15 cellular contexts compared by ENCODE assay signal in genomic region chr5:169116961-169117461, GRCh38.
A peak's percentile ranks its signal among the peaks of the same experiment; 100 is the strongest.
DNase-seq lines count a peak whose midpoint lies in the region; ATAC-seq and TF ChIP-seq lines count a peak whose summit lies in the region.
"Had no signal": no experiment of that assay in that cellular context is flagged by ENCODE, and none has a peak within 500 bp of the region (broad histone marks: within the 10 kb centered on the region; RNA-seq: fewer than 3 reads in every experiment).

No MANE protein-coding gene starts in this region.

- no peaks in the 10 kb centered on the region for H3K36me3 Mint-ChIP-seq in activated CD4-positive, alpha-beta T cell treated with anti-CD3 and anti-CD28 coated beads for 36 hours (ENCODE audit: low read depth)

- no peak overlapping the region for H3K4me3 ChIP-seq in astrocyte of the cerebellum (ENCODE audit: low read depth, low read length)
- H3K4me3 ChIP-seq in vagina: no peak overlapping the region
- H3K4me3 ChIP-seq: breast epithelium, SJSA1 had no signal

- no peaks in the 10 kb centered on the region for H3K4me1 Mint-ChIP-seq in activated CD4-positive, alpha-beta T cell treated with anti-CD3 and anti-CD28 coated beads for 36 hours

- H3K4me1 ChIP-seq in vagina: peaks cover 11% of the 10 kb centered on the region
- H3K4me1 ChIP-seq: SJSA1 had no signal

- H3K4me3 Mint-ChIP-seq in activated CD4-positive, alpha-beta T cell treated with anti-CD3 and anti-CD28 coated beads for 36 hours: no peak overlapping the region

- no peak for TF ChIP-seq POLR2A in vagina (IDR thresholded peaks at IDR 0.05)

- H3K9me3 ChIP-seq in vagina: no peaks in the 10 kb centered on the region
- H3K9me3 ChIP-seq: breast epithelium, SJSA1 had no signal

- H3K27me3 Mint-ChIP-seq in activated CD4-positive, alpha-beta T cell treated with anti-CD3 and anti-CD28 coated beads for 36 hours: peaks cover 14% of the 10 kb centered on the region

- TF ChIP-seq CTCF in astrocyte of the cerebellum (IDR thresholded peaks at IDR 0.05; ENCODE audit: low read depth, low read length, missing control alignments) (peak; percentile 12), vagina (IDR thresholded peaks at IDR 0.05) (peak in 1 of 3 experiments; percentile 28)

- H3K27ac ChIP-seq in vagina: peak overlapping the region; percentile 65
- H3K27ac ChIP-seq: 22Rv1, SJSA1 had no signal

- CTCF ChIA-PET in activated CD4-positive, alpha-beta T cell treated with anti-CD3 and anti-CD28 coated beads for 36 hours (lab: Charles Lee): no interaction called here

- in situ Hi-C loops in astrocyte of the cerebellum (cut with HindIII; ENCODE audit: low sequenced_read_pairs): no loop called here

- intact Hi-C loops in vagina (cut with DNase I): no loop called here
- intact Hi-C loops in activated CD4-positive, alpha-beta T cell treated with anti-CD3 and anti-CD28 coated beads for 36 hours (cut with DNase I, micrococcal nuclease): no loop called here

- no peaks in the 10 kb centered on the region for H3K36me3 ChIP-seq in vagina
- H3K36me3 ChIP-seq: breast epithelium, SJSA1 had no signal

- no peak overlapping the region for H3K27ac Mint-ChIP-seq in activated CD4-positive, alpha-beta T cell treated with anti-CD3 and anti-CD28 coated beads for 36 hours

- no peak for ATAC-seq in GM19463 (IDR thresholded peaks at IDR 0.05; ENCODE audit: unreplicated experiment)
- ATAC-seq in activated CD4-positive, alpha-beta T cell treated with anti-CD3 and anti-CD28 coated beads for 36 hours: no peak

- peak; percentile 18 for DNase-seq in DMS 273 (lab: John Stamatoyannopoulos, UW; ENCODE audit: unreplicated experiment)
- no peak for DNase-seq in DMS 273 treated with DMSO at 0.1 percent for 48 hours (lab: John Stamatoyannopoulos, UW)
- DNase-seq in astrocyte of the cerebellum (ENCODE audit: low read depth): no peak
- DNase-seq in iPS-NIHi11 (ENCODE audit: low spot score): peak; percentile 62
- DNase-seq in vagina (ENCODE audit: extremely low spot score in 2 of 2): no peak
- DNase-seq in stimulated activated CD4-positive, alpha-beta T cell treated with anti-CD3 and anti-CD28 coated beads, Interleukin-4, amount 100 ng/mL, for 24 hours: no peak
- DNase-seq in activated CD4-positive, alpha-beta T cell treated with anti-CD3 and anti-CD28 coated beads for 36 hours: no peak
- DNase-seq: erythroblast; NCI-H446 treated with DMSO at 0.1 percent for 48 hours; stimulated activated CD4-positive, alpha-beta T cell treated with anti-CD3 and anti-CD28 coated beads, Interleukin-1b, Interleukin-23, amount 100 ng/mL, for 48 hours; stimulated activated naive CD4-positive, alpha-beta T cell had no signal

- H3K9me3 Mint-ChIP-seq in activated CD4-positive, alpha-beta T cell treated with anti-CD3 and anti-CD28 coated beads for 36 hours (ENCODE audit: low read depth): no peaks in the 10 kb centered on the region

- H3K27me3 ChIP-seq in vagina: no peaks in the 10 kb centered on the region
- H3K27me3 ChIP-seq: breast epithelium, SJSA1 had no signal

- POLR2A ChIA-PET in activated CD4-positive, alpha-beta T cell treated with anti-CD3 and anti-CD28 coated beads for 36 hours (lab: Charles Lee): no interaction called here

Comparison
In these comparisons a context has a peak if more than half of its experiments do, and no peak if none do; other contexts are left out.
1. DNase-seq: peak in DMS 273 (single experiment) and iPS-NIHi11 (single experiment); none in DMS 273 treated with DMSO at 0.1 percent for 48 hours (single experiment), astrocyte of the cerebellum (single experiment), vagina (0 of 2), stimulated activated CD4-positive, alpha-beta T cell treated with anti-CD3 and anti-CD28 coated beads, Interleukin-4, amount 100 ng/mL, for 24 hours (single experiment) and activated CD4-positive, alpha-beta T cell treated with anti-CD3 and anti-CD28 coated beads for 36 hours (single experiment).